Comparison of ENCODE assay signal across 8 cellular contexts in genomic region chr1:66271904-66272254, GRCh38.
A peak's percentile ranks its signal among the peaks of the same experiment; 100 is the strongest.
DNase-seq lines count a peak whose midpoint lies in the region; TF ChIP-seq lines count a peak whose summit lies in the region.

No MANE protein-coding gene starts in this region.

- DNase-seq in HS-27A (ENCODE audit: low read depth) (peak; percentile 56), left ventricle myocardium inferior (peak; percentile 70), superior temporal gyrus (ENCODE audit: extremely low spot score) (no peak), NCI-H2196 (lab: John Stamatoyannopoulos, UW; ENCODE audit: unreplicated experiment) (no peak)
- no peak for DNase-seq in activated T-helper 2 cell treated with anti-CD3 and anti-CD28 coated beads, Interferon-gamma antibody, Interleukin-2, Interleukin-4, amounts not matched to agents 10 μg/mL and 5 μg/mL and 100 μg/mL, durations not matched to agents 14 hours and 24 hours and 36 hours (ENCODE audit: low spot score)
- DNase-seq in stimulated activated CD4-positive, alpha-beta T cell treated with anti-CD3 and anti-CD28 coated beads, Interleukin-12 subunit alpha, Interleukin-12 subunit beta, amount 100 ng/mL, for 4 hours = no peak
- no peak for DNase-seq in activated CD4-positive, alpha-beta T cell treated with anti-CD3 and anti-CD28 coated beads, Interleukin-2, amount 50 U/mL, for 1 hour

- peaks cover 21% of the 10 kb centered on the region for H3K27me3 Mint-ChIP-seq in activated T-helper 2 cell treated with anti-CD3 and anti-CD28 coated beads, Interferon-gamma antibody, Interleukin-2, Interleukin-4, amounts not matched to agents 10 μg/mL and 5 μg/mL and 100 μg/mL, durations not matched to agents 14 hours and 24 hours and 36 hours (ENCODE audit: low read depth)

- peaks cover 62% of the 10 kb centered on the region for H3K4me1 Mint-ChIP-seq in activated T-helper 2 cell treated with anti-CD3 and anti-CD28 coated beads, Interferon-gamma antibody, Interleukin-2, Interleukin-4, amounts not matched to agents 10 μg/mL and 5 μg/mL and 100 μg/mL, durations not matched to agents 14 hours and 24 hours and 36 hours (ENCODE audit: low read depth)

- TF ChIP-seq CTCF in left ventricle myocardium inferior (IDR thresholded peaks at IDR 0.05; ENCODE audit: borderline replicate concordance) = peak; percentile 10

- H3K36me3 Mint-ChIP-seq in activated T-helper 2 cell treated with anti-CD3 and anti-CD28 coated beads, Interferon-gamma antibody, Interleukin-2, Interleukin-4, amounts not matched to agents 10 μg/mL and 5 μg/mL and 100 μg/mL, durations not matched to agents 14 hours and 24 hours and 36 hours (ENCODE audit: low read depth) = no peaks in the 10 kb centered on the region

- H3K36me3 ChIP-seq in left ventricle myocardium inferior = no peaks in the 10 kb centered on the region
- no peaks in the 10 kb centered on the region for H3K36me3 ChIP-seq in skeletal muscle satellite cell (ENCODE audit: insufficient read depth, low read length)

- H3K27ac Mint-ChIP-seq in activated T-helper 2 cell treated with anti-CD3 and anti-CD28 coated beads, Interferon-gamma antibody, Interleukin-2, Interleukin-4, amounts not matched to agents 10 μg/mL and 5 μg/mL and 100 μg/mL, durations not matched to agents 14 hours and 24 hours and 36 hours = peak overlapping the region; percentile 44

- H3K4me3 ChIP-seq in left ventricle myocardium inferior (peak overlapping the region; percentile 49), skeletal muscle satellite cell (ENCODE audit: low read length) (peak overlapping the region; percentile 50)

- H3K4me3 Mint-ChIP-seq in activated T-helper 2 cell treated with anti-CD3 and anti-CD28 coated beads, Interferon-gamma antibody, Interleukin-2, Interleukin-4, amounts not matched to agents 10 μg/mL and 5 μg/mL and 100 μg/mL, durations not matched to agents 14 hours and 24 hours and 36 hours (ENCODE audit: low read depth) = no peak overlapping the region

- H3K9ac ChIP-seq in skeletal muscle satellite cell (ENCODE audit: low read depth, low read length) = peak overlapping the region; percentile 82

- peaks cover 90% of the 10 kb centered on the region for H3K4me1 ChIP-seq in left ventricle myocardium inferior
- peaks cover 57% of the 10 kb centered on the region for H3K4me1 ChIP-seq in skeletal muscle satellite cell (ENCODE audit: control insufficient read depth, insufficient read depth, low read length)

- H3K27ac ChIP-seq in left ventricle myocardium inferior (replicated peaks) = peak overlapping the region; percentile 95

- H3K4me2 ChIP-seq in skeletal muscle satellite cell (ENCODE audit: low read length) = peak overlapping the region; percentile 79

- H3K27me3 ChIP-seq in left ventricle myocardium inferior (ENCODE audit: low read depth) (no peaks in the 10 kb centered on the region), skeletal muscle satellite cell (ENCODE audit: control insufficient read depth, insufficient read depth, low read length) (no peaks in the 10 kb centered on the region)

- H3K9me3 ChIP-seq in left ventricle myocardium inferior (replicated peaks) (no peaks in the 10 kb centered on the region), skeletal muscle satellite cell (replicated peaks; ENCODE audit: low read length) (no peaks in the 10 kb centered on the region)

- H3K9me3 Mint-ChIP-seq in activated T-helper 2 cell treated with anti-CD3 and anti-CD28 coated beads, Interferon-gamma antibody, Interleukin-2, Interleukin-4, amounts not matched to agents 10 μg/mL and 5 μg/mL and 100 μg/mL, durations not matched to agents 14 hours and 24 hours and 36 hours = no peaks in the 10 kb centered on the region

- intact Hi-C loops in activated T-helper 2 cell treated with anti-CD3 and anti-CD28 coated beads, Interferon-gamma antibody, Interleukin-2, Interleukin-4, amounts not matched to agents 10 μg/mL and 5 μg/mL and 100 μg/mL, durations not matched to agents 14 hours and 24 hours and 36 hours (cut with micrococcal nuclease) = loop anchor here (1.0 to 10.0 kb wide), 4 partner anchors 10 to 1063 kb away; no protein-coding TSS in a partner anchor
- intact Hi-C loops in left ventricle myocardium inferior (cut with micrococcal nuclease) = loop anchor here (5.0 kb wide), 1 partner anchor 80 kb away; no protein-coding TSS in a partner anchor

Comparison
In these comparisons a context has a peak if more than half of its experiments do, and no peak if none do; other contexts are left out.
1. DNase-seq: peak in HS-27A (single experiment) and left ventricle myocardium inferior (single experiment); none in activated T-helper 2 cell treated with anti-CD3 and anti-CD28 coated beads, Interferon-gamma antibody, Interleukin-2, Interleukin-4, amounts not matched to agents 10 μg/mL and 5 μg/mL and 100 μg/mL, durations not matched to agents 14 hours and 24 hours and 36 hours (single experiment), superior temporal gyrus (single experiment), stimulated activated CD4-positive, alpha-beta T cell treated with anti-CD3 and anti-CD28 coated beads, Interleukin-12 subunit alpha, Interleukin-12 subunit beta, amount 100 ng/mL, for 4 hours (single experiment), NCI-H2196 (single experiment) and activated CD4-positive, alpha-beta T cell treated with anti-CD3 and anti-CD28 coated beads, Interleukin-2, amount 50 U/mL, for 1 hour (single experiment).